11 cellular contexts compared by ENCODE assay signal in genomic region chr1:22747021-22747734, GRCh38. TPM values are rescaled to one million over a fixed set of nuclear protein-coding genes. Genes with fewer than 3 reads are reported as not detected.
A peak's percentile ranks its signal among the peaks of the same experiment; 100 is the strongest.
DNase-seq lines count a peak whose midpoint lies in the region; ATAC-seq and TF ChIP-seq lines count a peak whose summit lies in the region.
"Had no signal": no experiment of that assay in that cellular context is flagged by ENCODE, and none has a peak within 500 bp of the region (broad histone marks: within the 10 kb centered on the region; RNA-seq: fewer than 3 reads in every experiment).

No MANE protein-coding gene starts in this region.

- peaks cover 12% of the 10 kb centered on the region for H3K4me1 ChIP-seq in neural progenitor cell
- H3K4me1 ChIP-seq in MM.1S (ENCODE audit: low read length) = no peaks in the 10 kb centered on the region

- H3K36me3 Mint-ChIP-seq in neural progenitor cell = no peaks in the 10 kb centered on the region

- peaks cover 28% of the 10 kb centered on the region for H3K4me1 Mint-ChIP-seq in neural progenitor cell

- H3K27me3 ChIP-seq in neural progenitor cell (no peaks in the 10 kb centered on the region), MM.1S (replicated peaks; ENCODE audit: insufficient read depth, low read length) (peaks cover 89% of the 10 kb centered on the region)

- TF ChIP-seq CTCF in choroid plexus epithelial cell (conservative IDR thresholded peaks at IDR 0.05; ENCODE audit: low read depth, low read length) = peak; percentile 4
- no peak for TF ChIP-seq CTCF in neural progenitor cell (IDR thresholded peaks at IDR 0.05)
- no peak for TF ChIP-seq CTCF in MM.1S (IDR thresholded peaks at IDR 0.05; ENCODE audit: low read length)

- ATAC-seq in GM21367 (IDR thresholded peaks at IDR 0.05; ENCODE audit: unreplicated experiment) = no peak
- no peak for ATAC-seq in HG02938 (IDR thresholded peaks at IDR 0.05; ENCODE audit: unreplicated experiment)

- peak; percentile 94 for DNase-seq in ELR (ENCODE audit: low read depth)
- peak; percentile 45 for DNase-seq in NCI-H446 treated with DMSO at 0.1 percent for 48 hours (lab: John Stamatoyannopoulos, UW)
- DNase-seq in choroid plexus epithelial cell (ENCODE audit: low read depth) = peak; percentile 51
- DNase-seq in neural progenitor cell (ENCODE audit: low spot score) = no peak
- no peak for DNase-seq in MM.1S
- DNase-seq in activated effector memory CD4-positive, alpha-beta T cell treated with Interleukin-2 at 50 U/mL for 16 hours = no peak
- DNase-seq: GOT3, NCI-H1092 had no signal

- no peak overlapping the region for H2AFZ ChIP-seq in neural progenitor cell (replicated peaks)
- H2AFZ ChIP-seq in MM.1S (ENCODE audit: low read length) = no peak overlapping the region
- H2AFZ ChIP-seq: parathyroid adenoma had no signal

- H3K9me2 ChIP-seq in MM.1S (replicated peaks; ENCODE audit: insufficient read depth, low read length) = no peaks in the 10 kb centered on the region

- no peaks in the 10 kb centered on the region for H3K27me3 Mint-ChIP-seq in neural progenitor cell (ENCODE audit: insufficient read depth, low read depth)

- H3K79me2 ChIP-seq in neural progenitor cell (ENCODE audit: low read depth) = peaks cover 17% of the 10 kb centered on the region
- H3K79me2 ChIP-seq in MM.1S (ENCODE audit: low read length) = no peaks in the 10 kb centered on the region
- H3K79me2 ChIP-seq: parathyroid adenoma had no signal

- H4K20me1 ChIP-seq in neural progenitor cell (ENCODE audit: low read depth) = peaks cover 92% of the 10 kb centered on the region
- H4K20me1 ChIP-seq in MM.1S (ENCODE audit: insufficient read depth, low read length) = no peaks in the 10 kb centered on the region

- no peak overlapping the region for H3K4me2 ChIP-seq in neural progenitor cell
- H3K4me2 ChIP-seq in MM.1S (ENCODE audit: low read depth, low read length) = no peak overlapping the region

- H3K36me3 ChIP-seq in neural progenitor cell = no peaks in the 10 kb centered on the region
- no peaks in the 10 kb centered on the region for H3K36me3 ChIP-seq in MM.1S (replicated peaks; ENCODE audit: insufficient read depth, low read length)

- H3K9ac ChIP-seq in neural progenitor cell = no peak overlapping the region
- no peak overlapping the region for H3K9ac ChIP-seq in MM.1S (ENCODE audit: low read length)
- H3K9ac ChIP-seq: parathyroid adenoma had no signal

- peaks cover 18% of the 10 kb centered on the region for H3F3A ChIP-seq in neural progenitor cell (ENCODE audit: low read depth)
- H3F3A ChIP-seq in MM.1S (ENCODE audit: insufficient read depth, low read length) = no peaks in the 10 kb centered on the region

- H3K9me3 ChIP-seq in neural progenitor cell (ENCODE audit: low read depth) (no peaks in the 10 kb centered on the region), MM.1S (replicated peaks; ENCODE audit: insufficient read depth, low read length) (no peaks in the 10 kb centered on the region)

- no peak overlapping the region for H3K4me3 Mint-ChIP-seq in neural progenitor cell

- H3K4me3 ChIP-seq in choroid plexus epithelial cell (ENCODE audit: low read depth, low read length) = no peak overlapping the region
- H3K4me3 ChIP-seq in neural progenitor cell = no peak overlapping the region
- no peak overlapping the region for H3K4me3 ChIP-seq in MM.1S (ENCODE audit: low read length)

- H3K27ac ChIP-seq in neural progenitor cell (no peak overlapping the region), MM.1S (ENCODE audit: low read length) (no peak overlapping the region)
- H3K27ac ChIP-seq: parathyroid adenoma had no signal

- H3K9me3 Mint-ChIP-seq in neural progenitor cell = no peaks in the 10 kb centered on the region

- H3K27ac Mint-ChIP-seq in neural progenitor cell = peak overlapping the region; percentile 21

RNA-seq across cellular contexts. Expression of gene EPHB2, which starts 36.5 kb away (rescaled TPM):
- 38.3 and 80.2 TPM in 2 replicates for total RNA-seq in neural progenitor cell (ENCODE audit: low replicate concordance)

Comparison
In these comparisons a context has a peak if more than half of its experiments do, and no peak if none do; other contexts are left out.
1. DNase-seq: peak in ELR (single experiment), NCI-H446 treated with DMSO at 0.1 percent for 48 hours (single experiment) and choroid plexus epithelial cell (single experiment); none in neural progenitor cell (single experiment), MM.1S (single experiment) and activated effector memory CD4-positive, alpha-beta T cell treated with Interleukin-2 at 50 U/mL for 16 hours (single experiment).